ENCODE assay signal across 10 cellular contexts in genomic region chr15:29870495-29871151, GRCh38. TPM values are rescaled to one million over a fixed set of nuclear protein-coding genes. Genes with fewer than 3 reads are reported as not detected.
DNase-seq lines count a peak whose midpoint lies in the region; ATAC-seq, FAIRE-seq and TF ChIP-seq lines count a peak whose summit lies in the region.
"Had no signal": no experiment of that assay in that cellular context is flagged by ENCODE, and none has a peak within 500 bp of the region (broad histone marks: within the 10 kb centered on the region; RNA-seq: fewer than 3 reads in every experiment).

No MANE protein-coding gene starts in this region.

- intact Hi-C loops in sciatic nerve (cut with DNase I), result no loop called here

- no peaks in the 10 kb centered on the region for H4K20me1 ChIP-seq in keratinocyte (ENCODE audit: control insufficient read depth, extremely low read depth, insufficient read depth, low read length)
- no peaks in the 10 kb centered on the region for H4K20me1 ChIP-seq in MM.1S (ENCODE audit: insufficient read depth, low read length)

- H3F3A ChIP-seq in MM.1S (ENCODE audit: insufficient read depth, low read length), result no peaks in the 10 kb centered on the region

- H3K27me3 ChIP-seq in keratinocyte (ENCODE audit: control insufficient read depth, extremely low read depth, insufficient read depth, low read length) (no peaks in the 10 kb centered on the region), MM.1S (replicated peaks; ENCODE audit: insufficient read depth, low read length) (no peaks in the 10 kb centered on the region)

- no peak overlapping the region for H3K4me3 ChIP-seq in keratinocyte (ENCODE audit: control insufficient read depth in 2 of 3, extremely low read depth in 1 of 3, insufficient read depth in 2 of 3, low read depth in 1 of 3, low read length in 3 of 3)
- no peak overlapping the region for H3K4me3 ChIP-seq in MM.1S (ENCODE audit: low read length)

- peak overlapping the region; percentile 48 for H2AFZ ChIP-seq in keratinocyte (ENCODE audit: control insufficient read depth, low read length)
- no peak overlapping the region for H2AFZ ChIP-seq in MM.1S (ENCODE audit: low read length)
- H2AFZ ChIP-seq: parathyroid adenoma had no signal

- peak; percentile 84 for ATAC-seq in sciatic nerve

- peak; percentile 89 for DNase-seq in ELF-1 (ENCODE audit: low read depth, low spot score)
- DNase-seq in caudate nucleus (lab: John Stamatoyannopoulos, UW), result peak in 15 of 61 donors; percentile 19 to 54 (median 38)
- no peak for DNase-seq in keratinocyte (ENCODE audit: low read depth, low spot score)
- peak; percentile 73 for DNase-seq in sciatic nerve (ENCODE audit: low spot score)
- no peak for DNase-seq in activated CD4-positive, CD25-positive, alpha-beta regulatory T cell treated with anti-CD3 and anti-CD28 coated beads, Interleukin-2, amount 50 U/mL, for 72 hours
- DNase-seq in 8988T, result no peak
- no peak for DNase-seq in GM20000 (ENCODE audit: low spot score)
- DNase-seq in MM.1S, result no peak
- DNase-seq: CD4-positive, CD25-positive, alpha-beta regulatory T cell had no signal

- dilution Hi-C loops in keratinocyte (cut with MboI; ENCODE audit: extremely low pct_ligation_motif_present, low sequenced_read_pairs), result no loop called here

- TF ChIP-seq CTCF in keratinocyte (optimal IDR thresholded peaks at IDR 0.05 in 1 of 3, IDR thresholded peaks at IDR 0.05 in 1 of 3, conservative IDR thresholded peaks at IDR 0.05 in 1 of 3; ENCODE audit: extremely low read depth in 1 of 3, insufficient read depth in 2 of 3, low read length in 3 of 3) (no peak), GM20000 (IDR thresholded peaks at IDR 0.05; ENCODE audit: extremely low read depth, missing control alignments) (no peak), MM.1S (IDR thresholded peaks at IDR 0.05; ENCODE audit: low read length) (no peak)

- H3K4me2 ChIP-seq in keratinocyte (ENCODE audit: control insufficient read depth, extremely low read depth, insufficient read depth, low read depth, low read length) (no peak overlapping the region), MM.1S (ENCODE audit: low read depth, low read length) (no peak overlapping the region)

- no peak for FAIRE-seq in keratinocyte (lab: Jason Lieb, UNC)

- no peaks in the 10 kb centered on the region for H3K9me2 ChIP-seq in MM.1S (replicated peaks; ENCODE audit: insufficient read depth, low read length)

- no peak overlapping the region for H3K9ac ChIP-seq in keratinocyte (ENCODE audit: control insufficient read depth, extremely low read depth, insufficient read depth, low read length)
- no peak overlapping the region for H3K9ac ChIP-seq in MM.1S (ENCODE audit: low read length)
- H3K9ac ChIP-seq: parathyroid adenoma had no signal

- H3K9me3 ChIP-seq in keratinocyte (ENCODE audit: control insufficient read depth, low read depth, low read length) (no peaks in the 10 kb centered on the region), MM.1S (replicated peaks; ENCODE audit: insufficient read depth, low read length) (no peaks in the 10 kb centered on the region)

- H3K36me3 ChIP-seq in keratinocyte (ENCODE audit: control insufficient read depth in 2 of 2, extremely low read depth in 1 of 2, insufficient read depth in 2 of 2, low read length in 2 of 2), result no peaks in the 10 kb centered on the region
- H3K36me3 ChIP-seq in MM.1S (replicated peaks; ENCODE audit: insufficient read depth, low read length), result no peaks in the 10 kb centered on the region

- H3K4me1 ChIP-seq in keratinocyte (ENCODE audit: control insufficient read depth, extremely low read depth, insufficient read depth, low read length), result peaks cover 3% of the 10 kb centered on the region
- H3K4me1 ChIP-seq in MM.1S (ENCODE audit: low read length), result no peaks in the 10 kb centered on the region
- H3K4me1 ChIP-seq: parathyroid adenoma had no signal

- no peaks in the 10 kb centered on the region for H3K79me2 ChIP-seq in keratinocyte (ENCODE audit: control insufficient read depth, insufficient read depth, low read length)
- H3K79me2 ChIP-seq in MM.1S (ENCODE audit: low read length), result no peaks in the 10 kb centered on the region
- H3K79me2 ChIP-seq: parathyroid adenoma had no signal

- H3K27ac ChIP-seq in caudate nucleus (ENCODE audit: low read depth, low read length), result peak overlapping the region; percentile 96
- no peak overlapping the region for H3K27ac ChIP-seq in keratinocyte (ENCODE audit: control insufficient read depth, insufficient read depth, low read length)
- H3K27ac ChIP-seq in MM.1S (ENCODE audit: low read length), result no peak overlapping the region
- H3K27ac ChIP-seq: parathyroid adenoma had no signal

- H3K9me1 ChIP-seq in keratinocyte (ENCODE audit: control insufficient read depth, extremely low read depth, insufficient read depth, low read length), result no peaks in the 10 kb centered on the region

RNA-seq across cellular contexts. Expression of gene TJP1, which starts 48.4 kb away (rescaled TPM):
- polyA plus RNA-seq in keratinocyte, result 39.4 to 70.0 TPM (median 54.7 TPM) in 3 replicates
- 115 TPM for polyA plus RNA-seq in keratinocyte (2011; ENCODE audit: low read depth)
- polyA plus RNA-seq in keratinocyte (2011; cell fraction: cytosol; rRNA removed), result 28.7 and 46.3 TPM in 2 replicates
- polyA plus RNA-seq in keratinocyte (2011; cell fraction: nucleus; rRNA removed), result 76.1 and 86.3 TPM in 2 replicates
- 49.3 and 56.8 TPM in 2 replicates for polyA plus RNA-seq in keratinocyte (2012; ENCODE audit: low replicate concordance)
- polyA minus RNA-seq in keratinocyte, result 63.8 to 113 TPM (median 72.8 TPM) in 3 replicates
- polyA minus RNA-seq in keratinocyte (2011; cell fraction: cytosol; rRNA and poly(A)+ RNA removed), result 37.4 TPM
- polyA minus RNA-seq in keratinocyte (2011; cell fraction: nucleus; rRNA and poly(A)+ RNA removed), result 77.6 and 146 TPM in 2 replicates
- 465 TPM for total RNA-seq in sciatic nerve
- total RNA-seq: CD4-positive, CD25-positive, alpha-beta regulatory T cell had no signal

Comparison
In these comparisons a context has a peak if more than half of its experiments do, and no peak if none do; other contexts are left out.
1. DNase-seq: peak in ELF-1 (single experiment) and sciatic nerve (single experiment); none in keratinocyte (single experiment), activated CD4-positive, CD25-positive, alpha-beta regulatory T cell treated with anti-CD3 and anti-CD28 coated beads, Interleukin-2, amount 50 U/mL, for 72 hours (single experiment), 8988T (single experiment), GM20000 (single experiment) and MM.1S (single experiment).